Comparison of ENCODE assay signal across 1 cellular context in the genomic region with DNA sequence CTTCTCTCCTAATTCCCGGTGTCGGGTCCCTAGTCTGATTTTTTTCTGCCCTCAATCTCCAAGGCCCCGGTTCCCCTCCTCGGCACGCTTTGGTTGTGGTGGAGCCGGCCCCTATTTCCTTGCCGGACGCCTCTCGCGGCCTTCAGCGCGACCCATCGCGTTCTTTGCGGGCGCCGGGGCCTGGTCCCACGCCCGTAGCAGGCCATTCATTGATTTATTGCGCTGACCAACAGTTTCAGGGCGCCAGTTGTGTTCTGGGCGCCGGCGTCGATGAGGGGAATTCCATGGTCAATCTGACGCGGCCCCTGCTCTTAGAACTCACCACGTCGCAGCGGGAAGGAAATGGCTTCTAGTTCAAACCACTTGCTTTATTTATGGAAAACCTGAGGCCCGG.
TF ChIP-seq lines count a peak whose summit lies in the region.

No MANE protein-coding gene starts in this region.

TF ChIP-seq in HepG2, 621 proteins besides CTCF, POLR2A, EP300 and RAD21 (continued from another document and continues in another):
- TF ChIP-seq RFXANK (CRISPR knock-in tag; IDR thresholded peaks at IDR 0.05) (no peak), ZNF20 (CRISPR knock-in tag; IDR thresholded peaks at IDR 0.05) (no peak), ZNF878 (CRISPR knock-in tag; IDR thresholded peaks at IDR 0.05) (no peak), ZNF792 (CRISPR knock-in tag; IDR thresholded peaks at IDR 0.05) (no peak), ZNF431 (CRISPR knock-in tag; IDR thresholded peaks at IDR 0.05; ENCODE audit: borderline replicate concordance, low read depth) (peak; percentile 4; the same call in 1 of the 2 replicates), NFE2L1 (CRISPR knock-in tag; IDR thresholded peaks at IDR 0.05; ENCODE audit: borderline replicate concordance) (0 out of 2 replicates have a peak, but pooled peaks have one; percentile 34), KDM6A (CRISPR knock-in tag; IDR thresholded peaks at IDR 0.05; ENCODE audit: low read depth) (no peak), JUN (CRISPR knock-in tag; IDR thresholded peaks at IDR 0.05) (no peak), SP140L (CRISPR knock-in tag; IDR thresholded peaks at IDR 0.05; ENCODE audit: borderline replicate concordance) (no peak), ZMYM3 (CRISPR knock-in tag; IDR thresholded peaks at IDR 0.05) (no peak), SMYD3 (CRISPR knock-in tag; IDR thresholded peaks at IDR 0.05) (no peak), NFKBIZ (CRISPR knock-in tag; IDR thresholded peaks at IDR 0.05) (no peak), NBN (conservative IDR thresholded peaks at IDR 0.05) (no peak), MAF1 (CRISPR knock-in tag; IDR thresholded peaks at IDR 0.05; ENCODE audit: borderline replicate concordance) (no peak)
- TF ChIP-seq, protein P1, sequence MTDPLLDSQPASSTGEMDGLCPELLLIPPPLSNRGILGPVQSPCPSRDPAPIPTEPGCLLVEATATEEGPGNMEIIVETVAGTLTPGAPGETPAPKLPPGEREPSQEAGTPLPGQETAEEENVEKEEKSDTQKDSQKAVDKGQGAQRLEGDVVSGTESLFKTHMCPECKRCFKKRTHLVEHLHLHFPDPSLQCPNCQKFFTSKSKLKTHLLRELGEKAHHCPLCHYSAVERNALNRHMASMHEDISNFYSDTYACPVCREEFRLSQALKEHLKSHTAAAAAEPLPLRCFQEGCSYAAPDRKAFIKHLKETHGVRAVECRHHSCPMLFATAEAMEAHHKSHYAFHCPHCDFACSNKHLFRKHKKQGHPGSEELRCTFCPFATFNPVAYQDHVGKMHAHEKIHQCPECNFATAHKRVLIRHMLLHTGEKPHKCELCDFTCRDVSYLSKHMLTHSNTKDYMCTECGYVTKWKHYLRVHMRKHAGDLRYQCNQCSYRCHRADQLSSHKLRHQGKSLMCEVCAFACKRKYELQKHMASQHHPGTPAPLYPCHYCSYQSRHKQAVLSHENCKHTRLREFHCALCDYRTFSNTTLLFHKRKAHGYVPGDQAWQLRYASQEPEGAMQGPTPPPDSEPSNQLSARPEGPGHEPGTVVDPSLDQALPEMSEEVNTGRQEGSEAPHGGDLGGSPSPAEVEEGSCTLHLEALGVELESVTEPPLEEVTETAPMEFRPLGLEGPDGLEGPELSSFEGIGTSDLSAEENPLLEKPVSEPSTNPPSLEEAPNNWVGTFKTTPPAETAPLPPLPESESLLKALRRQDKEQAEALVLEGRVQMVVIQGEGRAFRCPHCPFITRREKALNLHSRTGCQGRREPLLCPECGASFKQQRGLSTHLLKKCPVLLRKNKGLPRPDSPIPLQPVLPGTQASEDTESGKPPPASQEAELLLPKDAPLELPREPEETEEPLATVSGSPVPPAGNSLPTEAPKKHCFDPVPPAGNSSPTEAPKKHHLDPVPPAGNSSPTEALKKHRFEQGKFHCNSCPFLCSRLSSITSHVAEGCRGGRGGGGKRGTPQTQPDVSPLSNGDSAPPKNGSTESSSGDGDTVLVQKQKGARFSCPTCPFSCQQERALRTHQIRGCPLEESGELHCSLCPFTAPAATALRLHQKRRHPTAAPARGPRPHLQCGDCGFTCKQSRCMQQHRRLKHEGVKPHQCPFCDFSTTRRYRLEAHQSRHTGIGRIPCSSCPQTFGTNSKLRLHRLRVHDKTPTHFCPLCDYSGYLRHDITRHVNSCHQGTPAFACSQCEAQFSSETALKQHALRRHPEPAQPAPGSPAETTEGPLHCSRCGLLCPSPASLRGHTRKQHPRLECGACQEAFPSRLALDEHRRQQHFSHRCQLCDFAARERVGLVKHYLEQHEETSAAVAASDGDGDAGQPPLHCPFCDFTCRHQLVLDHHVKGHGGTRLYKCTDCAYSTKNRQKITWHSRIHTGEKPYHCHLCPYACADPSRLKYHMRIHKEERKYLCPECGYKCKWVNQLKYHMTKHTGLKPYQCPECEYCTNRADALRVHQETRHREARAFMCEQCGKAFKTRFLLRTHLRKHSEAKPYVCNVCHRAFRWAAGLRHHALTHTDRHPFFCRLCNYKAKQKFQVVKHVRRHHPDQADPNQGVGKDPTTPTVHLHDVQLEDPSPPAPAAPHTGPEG (CRISPR knock-in tag; IDR thresholded peaks at IDR 0.05) = no peak
- TF ChIP-seq, protein P2, sequence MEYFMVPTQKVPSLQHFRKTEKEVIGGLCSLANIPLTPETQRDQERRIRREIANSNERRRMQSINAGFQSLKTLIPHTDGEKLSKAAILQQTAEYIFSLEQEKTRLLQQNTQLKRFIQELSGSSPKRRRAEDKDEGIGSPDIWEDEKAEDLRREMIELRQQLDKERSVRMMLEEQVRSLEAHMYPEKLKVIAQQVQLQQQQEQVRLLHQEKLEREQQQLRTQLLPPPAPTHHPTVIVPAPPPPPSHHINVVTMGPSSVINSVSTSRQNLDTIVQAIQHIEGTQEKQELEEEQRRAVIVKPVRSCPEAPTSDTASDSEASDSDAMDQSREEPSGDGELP (IDR thresholded peaks at IDR 0.05; ENCODE audit: borderline replicate concordance, low read depth) = peak; percentile 14; the same call in 1 of the 2 replicates
- TF ChIP-seq, protein P3, sequence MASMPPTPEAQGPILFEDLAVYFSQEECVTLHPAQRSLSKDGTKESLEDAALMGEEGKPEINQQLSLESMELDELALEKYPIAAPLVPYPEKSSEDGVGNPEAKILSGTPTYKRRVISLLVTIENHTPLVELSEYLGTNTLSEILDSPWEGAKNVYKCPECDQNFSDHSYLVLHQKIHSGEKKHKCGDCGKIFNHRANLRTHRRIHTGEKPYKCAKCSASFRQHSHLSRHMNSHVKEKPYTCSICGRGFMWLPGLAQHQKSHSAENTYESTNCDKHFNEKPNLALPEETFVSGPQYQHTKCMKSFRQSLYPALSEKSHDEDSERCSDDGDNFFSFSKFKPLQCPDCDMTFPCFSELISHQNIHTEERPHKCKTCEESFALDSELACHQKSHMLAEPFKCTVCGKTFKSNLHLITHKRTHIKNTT (CRISPR knock-in tag; IDR thresholded peaks at IDR 0.05) = no peak
- TF ChIP-seq, protein P4, sequence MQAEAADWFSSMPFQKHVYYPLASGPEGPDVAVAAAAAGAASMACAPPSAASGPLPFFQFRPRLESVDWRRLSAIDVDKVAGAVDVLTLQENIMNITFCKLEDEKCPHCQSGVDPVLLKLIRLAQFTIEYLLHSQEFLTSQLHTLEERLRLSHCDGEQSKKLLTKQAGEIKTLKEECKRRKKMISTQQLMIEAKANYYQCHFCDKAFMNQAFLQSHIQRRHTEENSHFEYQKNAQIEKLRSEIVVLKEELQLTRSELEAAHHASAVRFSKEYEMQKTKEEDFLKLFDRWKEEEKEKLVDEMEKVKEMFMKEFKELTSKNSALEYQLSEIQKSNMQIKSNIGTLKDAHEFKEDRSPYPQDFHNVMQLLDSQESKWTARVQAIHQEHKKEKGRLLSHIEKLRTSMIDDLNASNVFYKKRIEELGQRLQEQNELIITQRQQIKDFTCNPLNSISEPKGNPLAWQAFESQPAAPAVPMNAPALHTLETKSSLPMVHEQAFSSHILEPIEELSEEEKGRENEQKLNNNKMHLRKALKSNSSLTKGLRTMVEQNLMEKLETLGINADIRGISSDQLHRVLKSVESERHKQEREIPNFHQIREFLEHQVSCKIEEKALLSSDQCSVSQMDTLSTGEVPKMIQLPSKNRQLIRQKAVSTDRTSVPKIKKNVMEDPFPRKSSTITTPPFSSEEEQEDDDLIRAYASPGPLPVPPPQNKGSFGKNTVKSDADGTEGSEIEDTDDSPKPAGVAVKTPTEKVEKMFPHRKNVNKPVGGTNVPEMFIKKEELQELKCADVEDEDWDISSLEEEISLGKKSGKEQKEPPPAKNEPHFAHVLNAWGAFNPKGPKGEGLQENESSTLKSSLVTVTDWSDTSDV (CRISPR knock-in tag; IDR thresholded peaks at IDR 0.05) = 0 out of 2 replicates have a peak, but pooled peaks have one; percentile 13
- TF ChIP-seq, protein P5, sequence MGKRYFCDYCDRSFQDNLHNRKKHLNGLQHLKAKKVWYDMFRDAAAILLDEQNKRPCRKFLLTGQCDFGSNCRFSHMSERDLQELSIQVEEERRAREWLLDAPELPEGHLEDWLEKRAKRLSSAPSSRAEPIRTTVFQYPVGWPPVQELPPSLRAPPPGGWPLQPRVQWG (CRISPR knock-in tag; IDR thresholded peaks at IDR 0.05; ENCODE audit: borderline replicate concordance, low read depth) = no peak
- TF ChIP-seq, protein P6, sequence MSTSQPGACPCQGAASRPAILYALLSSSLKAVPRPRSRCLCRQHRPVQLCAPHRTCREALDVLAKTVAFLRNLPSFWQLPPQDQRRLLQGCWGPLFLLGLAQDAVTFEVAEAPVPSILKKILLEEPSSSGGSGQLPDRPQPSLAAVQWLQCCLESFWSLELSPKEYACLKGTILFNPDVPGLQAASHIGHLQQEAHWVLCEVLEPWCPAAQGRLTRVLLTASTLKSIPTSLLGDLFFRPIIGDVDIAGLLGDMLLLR (CRISPR knock-in tag; IDR thresholded peaks at IDR 0.05) = no peak
- TF ChIP-seq, protein P7, sequence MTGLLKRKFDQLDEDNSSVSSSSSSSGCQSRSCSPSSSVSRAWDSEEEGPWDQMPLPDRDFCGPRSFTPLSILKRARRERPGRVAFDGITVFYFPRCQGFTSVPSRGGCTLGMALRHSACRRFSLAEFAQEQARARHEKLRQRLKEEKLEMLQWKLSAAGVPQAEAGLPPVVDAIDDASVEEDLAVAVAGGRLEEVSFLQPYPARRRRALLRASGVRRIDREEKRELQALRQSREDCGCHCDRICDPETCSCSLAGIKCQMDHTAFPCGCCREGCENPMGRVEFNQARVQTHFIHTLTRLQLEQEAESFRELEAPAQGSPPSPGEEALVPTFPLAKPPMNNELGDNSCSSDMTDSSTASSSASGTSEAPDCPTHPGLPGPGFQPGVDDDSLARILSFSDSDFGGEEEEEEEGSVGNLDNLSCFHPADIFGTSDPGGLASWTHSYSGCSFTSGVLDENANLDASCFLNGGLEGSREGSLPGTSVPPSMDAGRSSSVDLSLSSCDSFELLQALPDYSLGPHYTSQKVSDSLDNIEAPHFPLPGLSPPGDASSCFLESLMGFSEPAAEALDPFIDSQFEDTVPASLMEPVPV (CRISPR knock-in tag; IDR thresholded peaks at IDR 0.05) = no peak
- TF ChIP-seq, protein P8, sequence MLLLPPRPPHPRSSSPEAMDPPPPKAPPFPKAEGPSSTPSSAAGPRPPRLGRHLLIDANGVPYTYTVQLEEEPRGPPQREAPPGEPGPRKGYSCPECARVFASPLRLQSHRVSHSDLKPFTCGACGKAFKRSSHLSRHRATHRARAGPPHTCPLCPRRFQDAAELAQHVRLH (CRISPR knock-in tag; IDR thresholded peaks at IDR 0.05; ENCODE audit: borderline replicate concordance, low read depth) = no peak
- TF ChIP-seq, protein P9, sequence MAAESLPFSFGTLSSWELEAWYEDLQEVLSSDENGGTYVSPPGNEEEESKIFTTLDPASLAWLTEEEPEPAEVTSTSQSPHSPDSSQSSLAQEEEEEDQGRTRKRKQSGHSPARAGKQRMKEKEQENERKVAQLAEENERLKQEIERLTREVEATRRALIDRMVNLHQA (CRISPR knock-in tag; IDR thresholded peaks at IDR 0.05) = no peak
- TF ChIP-seq, protein P10, sequence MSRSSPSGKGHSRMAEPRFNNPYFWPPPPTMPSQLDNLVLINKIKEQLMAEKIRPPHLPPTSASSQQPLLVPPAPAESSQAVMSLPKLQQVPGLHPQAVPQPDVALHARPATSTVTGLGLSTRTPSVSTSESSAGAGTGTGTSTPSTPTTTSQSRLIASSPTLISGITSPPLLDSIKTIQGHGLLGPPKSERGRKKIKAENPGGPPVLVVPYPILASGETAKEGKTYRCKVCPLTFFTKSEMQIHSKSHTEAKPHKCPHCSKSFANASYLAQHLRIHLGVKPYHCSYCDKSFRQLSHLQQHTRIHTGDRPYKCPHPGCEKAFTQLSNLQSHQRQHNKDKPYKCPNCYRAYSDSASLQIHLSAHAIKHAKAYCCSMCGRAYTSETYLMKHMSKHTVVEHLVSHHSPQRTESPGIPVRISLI (CRISPR knock-in tag; IDR thresholded peaks at IDR 0.05; ENCODE audit: borderline replicate concordance) = no peak
- TF ChIP-seq, protein P11, sequence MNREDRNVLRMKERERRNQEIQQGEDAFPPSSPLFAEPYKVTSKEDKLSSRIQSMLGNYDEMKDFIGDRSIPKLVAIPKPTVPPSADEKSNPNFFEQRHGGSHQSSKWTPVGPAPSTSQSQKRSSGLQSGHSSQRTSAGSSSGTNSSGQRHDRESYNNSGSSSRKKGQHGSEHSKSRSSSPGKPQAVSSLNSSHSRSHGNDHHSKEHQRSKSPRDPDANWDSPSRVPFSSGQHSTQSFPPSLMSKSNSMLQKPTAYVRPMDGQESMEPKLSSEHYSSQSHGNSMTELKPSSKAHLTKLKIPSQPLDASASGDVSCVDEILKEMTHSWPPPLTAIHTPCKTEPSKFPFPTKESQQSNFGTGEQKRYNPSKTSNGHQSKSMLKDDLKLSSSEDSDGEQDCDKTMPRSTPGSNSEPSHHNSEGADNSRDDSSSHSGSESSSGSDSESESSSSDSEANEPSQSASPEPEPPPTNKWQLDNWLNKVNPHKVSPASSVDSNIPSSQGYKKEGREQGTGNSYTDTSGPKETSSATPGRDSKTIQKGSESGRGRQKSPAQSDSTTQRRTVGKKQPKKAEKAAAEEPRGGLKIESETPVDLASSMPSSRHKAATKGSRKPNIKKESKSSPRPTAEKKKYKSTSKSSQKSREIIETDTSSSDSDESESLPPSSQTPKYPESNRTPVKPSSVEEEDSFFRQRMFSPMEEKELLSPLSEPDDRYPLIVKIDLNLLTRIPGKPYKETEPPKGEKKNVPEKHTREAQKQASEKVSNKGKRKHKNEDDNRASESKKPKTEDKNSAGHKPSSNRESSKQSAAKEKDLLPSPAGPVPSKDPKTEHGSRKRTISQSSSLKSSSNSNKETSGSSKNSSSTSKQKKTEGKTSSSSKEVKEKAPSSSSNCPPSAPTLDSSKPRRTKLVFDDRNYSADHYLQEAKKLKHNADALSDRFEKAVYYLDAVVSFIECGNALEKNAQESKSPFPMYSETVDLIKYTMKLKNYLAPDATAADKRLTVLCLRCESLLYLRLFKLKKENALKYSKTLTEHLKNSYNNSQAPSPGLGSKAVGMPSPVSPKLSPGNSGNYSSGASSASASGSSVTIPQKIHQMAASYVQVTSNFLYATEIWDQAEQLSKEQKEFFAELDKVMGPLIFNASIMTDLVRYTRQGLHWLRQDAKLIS (CRISPR knock-in tag; IDR thresholded peaks at IDR 0.05) = no peak
- TF ChIP-seq, protein P12, sequence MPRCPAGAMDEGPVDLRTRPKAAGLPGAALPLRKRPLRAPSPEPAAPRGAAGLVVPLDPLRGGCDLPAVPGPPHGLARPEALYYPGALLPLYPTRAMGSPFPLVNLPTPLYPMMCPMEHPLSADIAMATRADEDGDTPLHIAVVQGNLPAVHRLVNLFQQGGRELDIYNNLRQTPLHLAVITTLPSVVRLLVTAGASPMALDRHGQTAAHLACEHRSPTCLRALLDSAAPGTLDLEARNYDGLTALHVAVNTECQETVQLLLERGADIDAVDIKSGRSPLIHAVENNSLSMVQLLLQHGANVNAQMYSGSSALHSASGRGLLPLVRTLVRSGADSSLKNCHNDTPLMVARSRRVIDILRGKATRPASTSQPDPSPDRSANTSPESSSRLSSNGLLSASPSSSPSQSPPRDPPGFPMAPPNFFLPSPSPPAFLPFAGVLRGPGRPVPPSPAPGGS (CRISPR knock-in tag; IDR thresholded peaks at IDR 0.05) = no peak
- TF ChIP-seq, protein P13, sequence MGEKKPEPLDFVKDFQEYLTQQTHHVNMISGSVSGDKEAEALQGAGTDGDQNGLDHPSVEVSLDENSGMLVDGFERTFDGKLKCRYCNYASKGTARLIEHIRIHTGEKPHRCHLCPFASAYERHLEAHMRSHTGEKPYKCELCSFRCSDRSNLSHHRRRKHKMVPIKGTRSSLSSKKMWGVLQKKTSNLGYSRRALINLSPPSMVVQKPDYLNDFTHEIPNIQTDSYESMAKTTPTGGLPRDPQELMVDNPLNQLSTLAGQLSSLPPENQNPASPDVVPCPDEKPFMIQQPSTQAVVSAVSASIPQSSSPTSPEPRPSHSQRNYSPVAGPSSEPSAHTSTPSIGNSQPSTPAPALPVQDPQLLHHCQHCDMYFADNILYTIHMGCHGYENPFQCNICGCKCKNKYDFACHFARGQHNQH (CRISPR knock-in tag; IDR thresholded peaks at IDR 0.05) = peak; percentile 64
